Comparison of ENCODE assay signal across 22 cellular contexts in genomic region chr19:15290149-15290548, GRCh38. TPM values are rescaled to one million over a fixed set of nuclear protein-coding genes. Genes with fewer than 3 reads are reported as not detected.
DNase-seq lines count a peak whose midpoint lies in the region; ATAC-seq and TF ChIP-seq lines count a peak whose summit lies in the region.
"Had no signal": no experiment of that assay in that cellular context is flagged by ENCODE, and none has a peak within 500 bp of the region (broad histone marks: within the 10 kb centered on the region; RNA-seq: fewer than 3 reads in every experiment).

No MANE protein-coding gene starts in this region.

- H3K9me2 ChIP-seq in Loucy (replicated peaks; ENCODE audit: low read depth, low read length), result no peaks in the 10 kb centered on the region

- H3K4me3 ChIP-seq in left ventricle myocardium inferior, result no peak overlapping the region
- H3K4me3 ChIP-seq in right cardiac atrium (ENCODE audit: low read length), result no peak overlapping the region
- H3K4me3 ChIP-seq in Loucy (ENCODE audit: low read length, poor library complexity, severe bottlenecking), result peak overlapping the region; percentile 44
- H3K4me3 ChIP-seq: adrenal gland, gastroesophageal sphincter, vagina had no signal

- H3K9ac ChIP-seq in Loucy (ENCODE audit: low read depth, low read length, poor library complexity, severe bottlenecking), result peak overlapping the region; percentile 51

- peak overlapping the region; percentile 52 for H3K4me3 Mint-ChIP-seq in glutamatergic neuron (ENCODE audit: unreplicated experiment)
- H3K4me3 Mint-ChIP-seq in activated CD8-positive, alpha-beta memory T cell treated with anti-CD3 and anti-CD28 coated beads, Interleukin-2, amount 10 ng/mL, durations not matched to agents 7 days and 5 days, result no peak overlapping the region
- H3K4me3 Mint-ChIP-seq: HFFc6 had no signal

- no peaks in the 10 kb centered on the region for H3K9me3 ChIP-seq in left ventricle myocardium inferior (replicated peaks)
- H3K9me3 ChIP-seq in right cardiac atrium (ENCODE audit: control insufficient read depth, low read length), result no peaks in the 10 kb centered on the region
- no peaks in the 10 kb centered on the region for H3K9me3 ChIP-seq in Loucy (ENCODE audit: insufficient read depth, low read depth, low read length)
- H3K9me3 ChIP-seq: adrenal gland, gastroesophageal sphincter, vagina had no signal

- no peak overlapping the region for H2AFZ ChIP-seq in Loucy (ENCODE audit: low read length)

- no peak for ATAC-seq in right cardiac atrium
- no peak for ATAC-seq in GM21723 (IDR thresholded peaks at IDR 0.05; ENCODE audit: unreplicated experiment)
- no peak for ATAC-seq in activated CD8-positive, alpha-beta memory T cell treated with anti-CD3 and anti-CD28 coated beads, Interleukin-2, amount 10 ng/mL, durations not matched to agents 7 days and 5 days
- ATAC-seq: gastroesophageal sphincter, left lobe of liver, sciatic nerve had no signal

- peaks cover under 1% of the 10 kb centered on the region for H3K36me3 Mint-ChIP-seq in glutamatergic neuron (ENCODE audit: unreplicated experiment)
- peaks cover 4% of the 10 kb centered on the region for H3K36me3 Mint-ChIP-seq in activated CD8-positive, alpha-beta memory T cell treated with anti-CD3 and anti-CD28 coated beads, Interleukin-2, amount 10 ng/mL, durations not matched to agents 7 days and 5 days

- peaks cover 3% of the 10 kb centered on the region for H3K27me3 Mint-ChIP-seq in glutamatergic neuron (ENCODE audit: unreplicated experiment)
- no peaks in the 10 kb centered on the region for H3K27me3 Mint-ChIP-seq in activated CD8-positive, alpha-beta memory T cell treated with anti-CD3 and anti-CD28 coated beads, Interleukin-2, amount 10 ng/mL, durations not matched to agents 7 days and 5 days

- H4K20me1 ChIP-seq in Loucy (ENCODE audit: insufficient read depth, low read length, poor library complexity, severe bottlenecking), result peaks cover 82% of the 10 kb centered on the region

- no peaks in the 10 kb centered on the region for H3K36me3 ChIP-seq in left ventricle myocardium inferior
- no peaks in the 10 kb centered on the region for H3K36me3 ChIP-seq in Loucy (ENCODE audit: insufficient read depth, low read length)
- H3K36me3 ChIP-seq: adrenal gland, gastroesophageal sphincter, vagina had no signal

- H3K4me2 ChIP-seq in Loucy (ENCODE audit: low read depth, low read length, poor library complexity, severe bottlenecking), result peak overlapping the region; percentile 61

- H3F3A ChIP-seq in Loucy (ENCODE audit: low read depth), result peaks cover 25% of the 10 kb centered on the region

- H3K27ac ChIP-seq in left ventricle myocardium inferior (replicated peaks) (peak overlapping the region; percentile 25), right cardiac atrium (ENCODE audit: low read length) (no peak overlapping the region)
- H3K27ac ChIP-seq: gastroesophageal sphincter, vagina had no signal

- intact Hi-C loops in left ventricle myocardium inferior (cut with micrococcal nuclease) (loop anchor here (5.0 kb wide), 1 partner anchor 37 kb away; no protein-coding TSS in a partner anchor), right cardiac atrium (cut with DNase I) (loop anchor here in 1 of 4 donors (5.0 kb wide), 1 partner anchor 37 kb away; no protein-coding TSS in a partner anchor)

- H3K79me2 ChIP-seq in Loucy (ENCODE audit: insufficient read depth, low read length), result peaks cover 87% of the 10 kb centered on the region

- H3K9me3 Mint-ChIP-seq in glutamatergic neuron (ENCODE audit: unreplicated experiment), result peaks cover 13% of the 10 kb centered on the region
- H3K9me3 Mint-ChIP-seq in activated CD8-positive, alpha-beta memory T cell treated with anti-CD3 and anti-CD28 coated beads, Interleukin-2, amount 10 ng/mL, durations not matched to agents 7 days and 5 days (ENCODE audit: low read depth), result no peaks in the 10 kb centered on the region
- H3K9me3 Mint-ChIP-seq: HFFc6 had no signal

- H3K27me3 ChIP-seq in left ventricle myocardium inferior (ENCODE audit: low read depth) (no peaks in the 10 kb centered on the region), right cardiac atrium (ENCODE audit: control insufficient read depth, insufficient read depth) (no peaks in the 10 kb centered on the region), Loucy (ENCODE audit: insufficient read depth, low read length, poor library complexity, severe bottlenecking) (no peaks in the 10 kb centered on the region)
- H3K27me3 ChIP-seq: adrenal gland, gastroesophageal sphincter, vagina had no signal

- CTCF ChIA-PET in activated CD8-positive, alpha-beta memory T cell treated with anti-CD3 and anti-CD28 coated beads, Interleukin-2, amount 10 ng/mL, durations not matched to agents 7 days and 5 days (lab: Charles Lee), result interaction anchor here (0.6 to 1.0 kb wide), 2 partner anchors 94 to 102 kb away, joined by 3 to 4 read pairs; no protein-coding TSS in a partner anchor

- peaks cover 67% of the 10 kb centered on the region for H3K4me1 Mint-ChIP-seq in glutamatergic neuron (ENCODE audit: low read depth, unreplicated experiment)
- peaks cover 90% of the 10 kb centered on the region for H3K4me1 Mint-ChIP-seq in activated CD8-positive, alpha-beta memory T cell treated with anti-CD3 and anti-CD28 coated beads, Interleukin-2, amount 10 ng/mL, durations not matched to agents 7 days and 5 days

- WGBS in right cardiac atrium, result 64% methylated on average over 7 of the region's 7 CpGs

- DNase-seq in left ventricle myocardium inferior (no peak), right cardiac atrium (no peak), glutamatergic neuron (no peak), superior temporal gyrus (ENCODE audit: extremely low spot score) (peak; percentile 33), globus pallidus (ENCODE audit: low spot score) (no peak)
- no peak for DNase-seq in activated CD8-positive, alpha-beta memory T cell treated with anti-CD3 and anti-CD28 coated beads, Interleukin-2, amount 10 ng/mL, durations not matched to agents 7 days and 5 days
- DNase-seq: activated CD4-positive, CD25-positive, alpha-beta regulatory T cell treated with anti-CD3 and anti-CD28 coated beads, Interleukin-2, amount 50 U/mL, for 72 hours; adrenal gland; erythroblast; HFFc6; NCI-H1105 treated with DMSO at 0.1 percent for 48 hours; NCI-H526; occipital lobe; OCI-M1; SIG-M5 had no signal

- H3K4me1 ChIP-seq in left ventricle myocardium inferior (peaks cover 100% of the 10 kb centered on the region), right cardiac atrium (ENCODE audit: control insufficient read depth, insufficient read depth, low read length) (peaks cover 48% of the 10 kb centered on the region), Loucy (ENCODE audit: insufficient read depth, low read length, poor library complexity, severe bottlenecking) (peaks cover 81% of the 10 kb centered on the region)

- peak overlapping the region; percentile 89 for H3K27ac Mint-ChIP-seq in glutamatergic neuron (ENCODE audit: unreplicated experiment)
- no peak overlapping the region for H3K27ac Mint-ChIP-seq in activated CD8-positive, alpha-beta memory T cell treated with anti-CD3 and anti-CD28 coated beads, Interleukin-2, amount 10 ng/mL, durations not matched to agents 7 days and 5 days

- no peak for TF ChIP-seq CTCF in left ventricle myocardium inferior (IDR thresholded peaks at IDR 0.05; ENCODE audit: borderline replicate concordance)
- TF ChIP-seq CTCF in Loucy (conservative IDR thresholded peaks at IDR 0.05; ENCODE audit: low read length), result no peak
- TF ChIP-seq CTCF in glutamatergic neuron (IDR thresholded peaks at IDR 0.05; ENCODE audit: partially characterized antibody, unreplicated experiment), result no peak

RNA-seq across cellular contexts. Expression of gene BRD4, which starts 42.2 kb away (rescaled TPM):
- total RNA-seq in left ventricle myocardium inferior, result 60.9 TPM
- total RNA-seq in right cardiac atrium, result 10 to 100 TPM; 51.1 to 62.8 (median 59.2) TPM
- 29.6 TPM for polyA plus RNA-seq in right cardiac atrium
- 162 TPM for total RNA-seq in glutamatergic neuron (ENCODE audit: unreplicated experiment)
- 100 to 1,000 TPM; 123 to 125 TPM for total RNA-seq in activated CD8-positive, alpha-beta memory T cell treated with anti-CD3 and anti-CD28 coated beads, Interleukin-2, amount 10 ng/mL, durations not matched to agents 7 days and 5 days

RNA-seq across cellular contexts. Expression of gene EPHX3, which starts 57.9 kb away (rescaled TPM):
- total RNA-seq in left ventricle myocardium inferior (not detected), right cardiac atrium (under 1 TPM in 2 of 4 donors, not detected in 2; 0.11 to 0.17 TPM), glutamatergic neuron (ENCODE audit: unreplicated experiment) (0.61 TPM)
- polyA plus RNA-seq in right cardiac atrium, result 0.09 TPM
- under 1 TPM in 1 of 2 experiments, not detected in 1; 0.19 TPM for total RNA-seq in activated CD8-positive, alpha-beta memory T cell treated with anti-CD3 and anti-CD28 coated beads, Interleukin-2, amount 10 ng/mL, durations not matched to agents 7 days and 5 days
- total RNA-seq: dermis microvascular lymphatic vessel endothelial cell, occipital lobe had no signal
